Comparison of ENCODE assay signal across 9 cellular contexts in genomic region chr19:38317104-38317612, GRCh38. TPM values are rescaled to one million over a fixed set of nuclear protein-coding genes. Genes with fewer than 3 reads are reported as not detected.
DNase-seq lines count a peak whose midpoint lies in the region; ATAC-seq, FAIRE-seq and TF ChIP-seq lines count a peak whose summit lies in the region.
"Had no signal": no experiment of that assay in that cellular context is flagged by ENCODE, and none has a peak within 500 bp of the region (broad histone marks: within the 10 kb centered on the region; RNA-seq: fewer than 3 reads in every experiment).

No MANE protein-coding gene starts in this region.

- H3K9me3 Mint-ChIP-seq in astrocyte (ENCODE audit: unreplicated experiment), result no peaks in the 10 kb centered on the region

- H3K27me3 ChIP-seq in astrocyte (ENCODE audit: insufficient read depth, low read length) (peaks cover 9% of the 10 kb centered on the region), prostate gland (replicated peaks; ENCODE audit: insufficient read depth) (no peaks in the 10 kb centered on the region)

- TF ChIP-seq CTCF in OCI-LY7 (conservative IDR thresholded peaks at IDR 0.05; ENCODE audit: low read length) (no peak), astrocyte (IDR thresholded peaks at IDR 0.05; ENCODE audit: insufficient read depth, low read depth, low read length) (no peak), prostate gland (IDR thresholded peaks at IDR 0.05) (no peak)

- H2AFZ ChIP-seq in OCI-LY7 (ENCODE audit: low read length) (no peak overlapping the region; the same call in 1 of the 2 replicates), astrocyte (ENCODE audit: low read depth, low read length) (no peak overlapping the region)

- peaks cover 4% of the 10 kb centered on the region for H3K4me1 Mint-ChIP-seq in astrocyte (ENCODE audit: low read depth, unreplicated experiment)

- H3K9ac ChIP-seq in astrocyte (ENCODE audit: low read length), result no peak overlapping the region

- POLR2A ChIA-PET in OCI-LY7 (lab: Charles Lee), result no interaction called here

- CTCF ChIA-PET in OCI-LY7 (lab: Charles Lee; ENCODE audit: unreplicated experiment), result no interaction called here

- peak; percentile 74 for FAIRE-seq in GM12892 (lab: Jason Lieb, UNC)
- no peak for FAIRE-seq in astrocyte (lab: Jason Lieb, UNC)
- FAIRE-seq in RCC 7860 (lab: Jason Lieb, UNC), result no peak

- peaks cover 1% of the 10 kb centered on the region for H3K36me3 Mint-ChIP-seq in astrocyte (ENCODE audit: low read depth, unreplicated experiment)

- intact Hi-C loops in OCI-LY7 (cut with micrococcal nuclease; ENCODE audit: unreplicated experiment), result loop anchor here (2.0 to 10.0 kb wide), 3 partner anchors 52 to 1102 kb away; partner anchors contain the start of genes SPINT2, ZNF383 and ZNF585B
- intact Hi-C loops in prostate gland (cut with DNase I), result loop anchor here (5.0 kb wide), 1 partner anchor 65 kb away; no protein-coding TSS in a partner anchor

- H3K36me3 ChIP-seq in OCI-LY7 (ENCODE audit: insufficient read depth, low read length) (no peaks in the 10 kb centered on the region), astrocyte (ENCODE audit: insufficient read depth, low read length) (no peaks in the 10 kb centered on the region), prostate gland (no peaks in the 10 kb centered on the region)

- no peak overlapping the region for H3K4me3 Mint-ChIP-seq in astrocyte (ENCODE audit: unreplicated experiment)

- H3K4me3 ChIP-seq in OCI-LY7 (ENCODE audit: low read depth, low read length, poor library complexity, severe bottlenecking), result no peak overlapping the region
- no peak overlapping the region for H3K4me3 ChIP-seq in astrocyte (ENCODE audit: insufficient read depth, low read depth, low read length)
- no peak overlapping the region for H3K4me3 ChIP-seq in prostate gland

- 81% methylated on average over 11 of the region's 11 CpGs for WGBS in prostate gland

- H3K79me2 ChIP-seq in OCI-LY7 (ENCODE audit: insufficient read depth, low read depth, low read length) (peaks cover 9% of the 10 kb centered on the region; the same call in 1 of the 2 replicates), astrocyte (ENCODE audit: insufficient read depth, low read length) (peaks cover 23% of the 10 kb centered on the region)

- H3K27ac ChIP-seq in OCI-LY7 (ENCODE audit: low read depth, low read length, poor library complexity, severe bottlenecking) (no peak overlapping the region), astrocyte (ENCODE audit: low read depth, low read length) (no peak overlapping the region), prostate gland (no peak overlapping the region)

- H3K4me2 ChIP-seq in OCI-LY7 (ENCODE audit: low read length) (peak overlapping the region; percentile 82), astrocyte (ENCODE audit: low read length) (no peak overlapping the region)

- TF ChIP-seq POLR2A in GM12892 (IDR thresholded peaks at IDR 0.05; ENCODE audit: low read depth, low read length) (no peak), prostate gland (IDR thresholded peaks at IDR 0.05) (no peak)

- DNase-seq in GM12892 (ENCODE audit: insufficient read length) (no peak), OCI-LY7 (ENCODE audit: low spot score) (no peak), astrocyte (ENCODE audit: low read depth) (no peak), pons (ENCODE audit: low spot score) (peak; percentile 61), prostate gland (ENCODE audit: low spot score) (no peak), mucosa of gallbladder (ENCODE audit: low spot score) (no peak), RCC 7860 (ENCODE audit: low spot score) (no peak)

- no TSS peak for BruUV-seq in OCI-LY7 (replicated peaks; lab: Mats Ljungman, UMichigan)

- no peak for ATAC-seq in GM18511 (IDR thresholded peaks at IDR 0.05; ENCODE audit: unreplicated experiment)

- no peaks in the 10 kb centered on the region for H3K9me2 ChIP-seq in OCI-LY7 (ENCODE audit: insufficient read depth, low read length)

- H3K27ac Mint-ChIP-seq in astrocyte (ENCODE audit: unreplicated experiment), result peak overlapping the region; percentile 29

- peaks cover 22% of the 10 kb centered on the region for H3K4me1 ChIP-seq in OCI-LY7 (ENCODE audit: insufficient read depth, low read length, poor library complexity, severe bottlenecking)
- peaks cover 15% of the 10 kb centered on the region for H3K4me1 ChIP-seq in astrocyte (ENCODE audit: insufficient read depth, low read length)
- H3K4me1 ChIP-seq in prostate gland (replicated peaks), result no peaks in the 10 kb centered on the region

- H3K9me3 ChIP-seq in OCI-LY7 (ENCODE audit: low read length) (no peaks in the 10 kb centered on the region), astrocyte (ENCODE audit: insufficient read depth, low read depth, low read length) (no peaks in the 10 kb centered on the region), prostate gland (no peaks in the 10 kb centered on the region)

- H4K20me1 ChIP-seq in OCI-LY7 (ENCODE audit: insufficient read depth, low read length) (no peaks in the 10 kb centered on the region), astrocyte (ENCODE audit: insufficient read depth, low read length) (peaks cover 11% of the 10 kb centered on the region)

- peaks cover 26% of the 10 kb centered on the region for H3K27me3 Mint-ChIP-seq in astrocyte (ENCODE audit: low read depth, unreplicated experiment)

RNA-seq across cellular contexts. Expression of gene YIF1B, which starts 1.4 kb away (rescaled TPM):
- 24.5 TPM for polyA plus RNA-seq in GM12892 (2012; ENCODE audit: missing spikeins)
- 44.3 and 68.3 TPM in 2 replicates for total RNA-seq in OCI-LY7 (2014; rRNA removed; shearing (Covaris generic))
- total RNA-seq in OCI-LY7 (2022) (59.3 and 64.3 TPM in 2 replicates), astrocyte (81.3 and 85.7 TPM in 2 replicates), prostate gland (10 to 100 TPM; 34.7 to 71.9 TPM), mucosa of gallbladder (31.6 TPM)

RNA-seq across cellular contexts. Expression of gene KCNK6, which starts 2.5 kb away (rescaled TPM):
- 0.28 TPM for polyA plus RNA-seq in GM12892 (2012; ENCODE audit: missing spikeins)
- total RNA-seq in OCI-LY7 (2014; rRNA removed; shearing (Covaris generic)), result 1.7 and 1.8 TPM in 2 replicates
- total RNA-seq in OCI-LY7 (2022) (5.4 and 6.9 TPM in 2 replicates), astrocyte (8.6 and 10.8 TPM in 2 replicates), prostate gland (1 to 10 TPM; 5.9 to 7.3 TPM), mucosa of gallbladder (21.5 TPM)

RNA-seq across cellular contexts. Expression of gene C19orf33, which starts 13.1 kb away (rescaled TPM):
- polyA plus RNA-seq in GM12892 (2012; ENCODE audit: missing spikeins), result not detected
- not detected in 2 replicates for total RNA-seq in OCI-LY7 (2014; rRNA removed; shearing (Covaris generic))
- total RNA-seq in OCI-LY7 (2022), result not detected in 2 replicates
- 4.9 and 5.8 TPM in 2 replicates for total RNA-seq in astrocyte
- total RNA-seq in prostate gland, result 10 to 100 TPM in 1 of 2 donors, 1 to 10 TPM in 1; 9.7 to 15.5 TPM
- 77.7 TPM for total RNA-seq in mucosa of gallbladder
- total RNA-seq: RPMI7951 had no signal

RNA-seq across cellular contexts. Expression of gene CATSPERG, which starts 18.5 kb away (rescaled TPM):
- polyA plus RNA-seq in GM12892 (2012; ENCODE audit: missing spikeins), result 2.0 TPM
- total RNA-seq in OCI-LY7 (2014; rRNA removed; shearing (Covaris generic)), result 1.9 and 4.3 TPM in 2 replicates
- total RNA-seq in OCI-LY7 (2022) (8.3 and 9.4 TPM in 2 replicates), astrocyte (2.2 and 6.4 TPM in 2 replicates), prostate gland (10 to 100 TPM; 10.7 to 20.6 TPM), mucosa of gallbladder (11.9 TPM)
- total RNA-seq: RPMI7951 had no signal

RNA-seq across cellular contexts. Expression of gene SPINT2, which starts 52.8 kb away (rescaled TPM):
- polyA plus RNA-seq in GM12892 (2012; ENCODE audit: missing spikeins), result 13.4 TPM
- total RNA-seq in OCI-LY7 (2014; rRNA removed; shearing (Covaris generic)), result 36.7 and 59.5 TPM in 2 replicates
- total RNA-seq in OCI-LY7 (2022) (77.2 and 82.2 TPM in 2 replicates), astrocyte (119 and 171 TPM in 2 replicates), prostate gland (100 to 1,000 TPM; 349 to 932 TPM), mucosa of gallbladder (567 TPM)
